In the genomic region with DNA sequence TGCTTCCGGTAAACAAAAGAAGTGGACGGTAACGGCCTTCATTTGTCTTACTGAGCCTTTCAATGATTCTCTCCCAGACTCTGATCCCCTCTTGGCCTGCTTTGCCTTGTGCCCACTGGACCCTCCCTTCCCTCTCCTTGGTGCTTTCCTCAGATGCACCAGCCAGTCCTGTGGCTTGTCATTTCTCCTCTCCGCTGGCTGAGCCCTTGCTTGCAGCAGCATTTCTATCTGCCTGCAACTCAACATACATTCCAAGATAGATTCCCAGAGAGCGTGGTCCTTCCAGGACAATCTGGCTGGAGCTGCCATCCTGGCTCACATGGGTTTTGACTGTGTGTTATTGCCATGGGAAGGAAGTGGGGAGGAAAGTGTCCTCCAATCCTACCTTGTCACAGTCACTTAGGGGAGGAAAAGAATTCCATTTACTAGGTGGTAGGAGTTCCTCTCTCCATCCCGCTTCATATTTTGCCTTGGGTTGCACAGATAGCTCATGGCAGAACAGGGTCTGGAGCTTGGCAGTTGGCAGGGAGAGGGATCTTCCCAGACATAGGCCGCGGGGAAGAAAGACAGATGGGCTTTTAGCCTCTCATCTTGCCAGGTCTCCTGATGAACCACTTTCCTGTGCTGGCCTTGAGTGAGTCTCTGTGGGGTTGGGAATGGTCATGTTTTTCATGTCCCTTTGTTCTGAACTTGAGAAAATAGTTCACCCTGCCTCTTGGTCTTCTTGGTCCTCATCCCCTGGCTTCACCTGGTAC, we compare ENCODE assay signal across 14 cellular contexts.
"Had no signal": no experiment of that assay in that cellular context is flagged by ENCODE, and none has a peak within 500 bp of the region (broad histone marks: within the 10 kb centered on the region; RNA-seq: fewer than 3 reads in every experiment).

No MANE protein-coding gene starts in this region.

- DNase-seq: activated CD4-positive, CD25-positive, alpha-beta regulatory T cell; activated CD8-positive, alpha-beta memory T cell treated with anti-CD3 and anti-CD28 coated beads, Interleukin-2, amount 50 U/mL, for 48 hours; activated gamma-delta T cell treated with Interleukin-2 at 50 U/mL for 16 hours; amniotic stem cell; dermis blood vessel endothelial cell; left lung; mucosa of descending colon; naive thymus-derived CD4-positive, alpha-beta T cell; thyroid gland; uterus had no signal

- H3K4me3 ChIP-seq: body of pancreas, left lung, mucosa of descending colon, thyroid gland, uterus had no signal

- H3K27me3 ChIP-seq: body of pancreas, thyroid gland, uterus had no signal

- ATAC-seq: body of pancreas; left lung; mucosa of descending colon; stimulated activated effector memory CD8-positive, alpha-beta T cell treated with anti-CD3 and anti-CD28 coated beads, Interleukin-12 subunit alpha, Interleukin-12 subunit beta, amount 100 ng/mL, for 72 hours had no signal

- H3K79me2 ChIP-seq: parathyroid adenoma had no signal

- H3K36me3 ChIP-seq: left lung, neutrophil, thyroid gland, uterus had no signal

- H3K27ac ChIP-seq: body of pancreas, left lung, neutrophil, parathyroid adenoma, thyroid gland, uterus had no signal

- H2AFZ ChIP-seq: parathyroid adenoma had no signal

- H3K4me1 ChIP-seq: body of pancreas, left lung, parathyroid adenoma, thyroid gland, uterus had no signal

- H3K9me3 ChIP-seq: body of pancreas, left lung, mucosa of descending colon, neutrophil, thyroid gland, uterus had no signal

- H3K9ac ChIP-seq: parathyroid adenoma had no signal
